In genomic region chr10:100835810-100836209, GRCh38 we compare ENCODE assay signal across 32 cellular contexts.
"Had no signal": no experiment of that assay in that cellular context is flagged by ENCODE, and none has a peak within 500 bp of the region (broad histone marks: within the 10 kb centered on the region; RNA-seq: fewer than 3 reads in every experiment).

No MANE protein-coding gene starts in this region.

- H3K4me1 ChIP-seq: adrenal gland, ascending aorta, body of pancreas, breast epithelium had no signal

- FAIRE-seq: astrocyte, bronchial epithelial cell had no signal

- ATAC-seq: activated naive CD4-positive, alpha-beta T cell treated with anti-CD3 and anti-CD28 coated beads, Interleukin-2, amount 50 U/mL, for 72 hours; activated naive CD8-positive, alpha-beta T cell treated with anti-CD3 and anti-CD28 coated beads, Interleukin-2, amount 50 U/mL, for 24 hours; activated T-cell treated with anti-CD3 and anti-CD28 coated beads, Interleukin-2, amount 50 U/mL, for 4 hours; activated T-cell treated with anti-CD3 and anti-CD28 coated beads, Interleukin-2, amount 50 U/mL, for 72 hours; activated T-helper 17 cell treated with anti-CD3 and anti-CD28 coated beads, Interleukin-2, amount 50 U/mL, for 72 hours; body of pancreas had no signal

- H3K27me3 ChIP-seq: ascending aorta, body of pancreas had no signal

- H3K4me3 ChIP-seq: adrenal gland, ascending aorta, body of pancreas, breast epithelium, cardiac muscle cell had no signal

- DNase-seq: activated effector memory CD4-positive, alpha-beta T cell treated with anti-CD3 and anti-CD28 coated beads, Interleukin-2, amount 50 U/mL, for 16 hours; activated effector memory CD4-positive, alpha-beta T cell treated with Interleukin-2 at 50 U/mL for 16 hours; activated gamma-delta T cell; activated gamma-delta T cell treated with Interleukin-2 at 50 U/mL for 16 hours; activated naive CD4-positive, alpha-beta T cell; activated naive CD4-positive, alpha-beta T cell treated with anti-CD3 and anti-CD28 coated beads for 36 hours; activated naive CD4-positive, alpha-beta T cell treated with anti-CD3 and anti-CD28 coated beads, Interleukin-2, amount 10 ng/mL, durations not matched to agents 7 days and 5 days; activated naive CD4-positive, alpha-beta T cell treated with anti-CD3 and anti-CD28 coated beads, Interleukin-2, amount 50 U/mL, for 16 hours; activated naive CD4-positive, alpha-beta T cell treated with Interleukin-2 at 50 U/mL for 16 hours; activated naive CD8-positive, alpha-beta T cell treated with anti-CD3 and anti-CD28 coated beads for 36 hours; activated naive CD8-positive, alpha-beta T cell treated with anti-CD3 and anti-CD28 coated beads, Interleukin-2, amount 10 ng/mL, durations not matched to agents 7 days and 5 days; activated naive CD8-positive, alpha-beta T cell treated with anti-CD3 and anti-CD28 coated beads, Interleukin-2, amount 50 U/mL, for 24 hours; activated T-cell treated with anti-CD3 and anti-CD28 coated beads, Interleukin-2, amount 50 U/mL, for 4 hours; activated T-cell treated with anti-CD3 and anti-CD28 coated beads, Interleukin-2, amount 50 U/mL, for 48 hours; activated T-cell treated with anti-CD3 and anti-CD28 coated beads, Interleukin-2, amount 50 U/mL, for 72 hours; adrenal gland; amniotic stem cell; amygdala; anterior cingulate cortex; aorta; body of pancreas; brain microvascular endothelial cell; caudate nucleus; central memory CD4-positive, alpha-beta T cell; cerebellar nuclear complex had no signal

- H3K9me3 ChIP-seq: adrenal gland, ascending aorta, body of pancreas, breast epithelium had no signal

- H3K27ac ChIP-seq: adrenal gland, ascending aorta, body of pancreas, brain microvascular endothelial cell, breast epithelium, cardiac muscle cell had no signal

- H3K36me3 ChIP-seq: adrenal gland, ascending aorta, brain microvascular endothelial cell, breast epithelium, cardiac muscle cell had no signal
